Comparison of ENCODE assay signal across 15 cellular contexts in genomic region chr22:20009582-20010306, GRCh38. TPM values are rescaled to one million over a fixed set of nuclear protein-coding genes. Genes with fewer than 3 reads are reported as not detected.
DNase-seq lines count a peak whose midpoint lies in the region; ATAC-seq and TF ChIP-seq lines count a peak whose summit lies in the region.
"Had no signal": no experiment of that assay in that cellular context is flagged by ENCODE, and none has a peak within 500 bp of the region (broad histone marks: within the 10 kb centered on the region; RNA-seq: fewer than 3 reads in every experiment).

No MANE protein-coding gene starts in this region.

- H3K4me1 ChIP-seq in BLaER1 (peaks cover 44% of the 10 kb centered on the region), parathyroid adenoma (peaks cover 16% of the 10 kb centered on the region)

- 0 out of 2 replicates have a peak, but pooled peaks cover 4% of the 10 kb centered on the region for H4K20me1 ChIP-seq in BLaER1

- H3K9me3 ChIP-seq in BLaER1 (peaks cover under 1% of the 10 kb centered on the region; the same call in 1 of the 2 replicates), parathyroid adenoma (ENCODE audit: control insufficient read depth, low read length) (no peaks in the 10 kb centered on the region)
- H3K9me3 ChIP-seq: Peyer's patch had no signal

- DNase-seq in SK-N-DZ (ENCODE audit: low spot score) (peak; percentile 92), islet precursor cell (peak; percentile 39), SKM-1 treated with dmso at 0.1 percent for 144 hours (lab: John Stamatoyannopoulos, UW; ENCODE audit: unreplicated experiment) (no peak)
- DNase-seq: DMS79, H7, HFFc6, NCI-H1105 treated with DMSO at 0.1 percent for 48 hours, NCI-H1694, Peyer's patch had no signal

- H3K27me3 ChIP-seq in BLaER1 = peaks cover 4% of the 10 kb centered on the region
- H3K27me3 ChIP-seq in parathyroid adenoma (ENCODE audit: control insufficient read depth, insufficient read depth, low read length) = no peaks in the 10 kb centered on the region
- H3K27me3 ChIP-seq: Peyer's patch had no signal

- peaks cover 3% of the 10 kb centered on the region for H3K79me2 ChIP-seq in parathyroid adenoma

- H3K9ac ChIP-seq in BLaER1 = 0 out of 2 replicates have a peak overlapping the region, but pooled peaks have one; percentile 9
- no peak overlapping the region for H3K9ac ChIP-seq in parathyroid adenoma

- H3K36me3 ChIP-seq in BLaER1 (no peaks in the 10 kb centered on the region), parathyroid adenoma (ENCODE audit: control insufficient read depth, insufficient read depth, low read length) (no peaks in the 10 kb centered on the region)
- H3K36me3 ChIP-seq: Peyer's patch had no signal

- no peak for ATAC-seq in HG02840 (IDR thresholded peaks at IDR 0.05; ENCODE audit: low FRiP score, unreplicated experiment)
- no peak for ATAC-seq in GM21825 (IDR thresholded peaks at IDR 0.05; ENCODE audit: unreplicated experiment)
- ATAC-seq in GM21619 (IDR thresholded peaks at IDR 0.05; ENCODE audit: unreplicated experiment) = no peak

- H3K4me2 ChIP-seq in BLaER1 (peak overlapping the region; percentile 87), parathyroid adenoma (ENCODE audit: low read length) (no peak overlapping the region)

- no peak overlapping the region for H2AFZ ChIP-seq in parathyroid adenoma

- H3K27ac ChIP-seq in BLaER1 (peak overlapping the region; percentile 72), parathyroid adenoma (peak overlapping the region; percentile 70)
- H3K27ac ChIP-seq: Peyer's patch, SK-N-MC had no signal

- H3K4me3 ChIP-seq in BLaER1 = no peak overlapping the region
- no peak overlapping the region for H3K4me3 ChIP-seq in parathyroid adenoma (ENCODE audit: low read depth, low read length)
- H3K4me3 ChIP-seq: Peyer's patch, SK-N-MC had no signal

- TF ChIP-seq CTCF in parathyroid adenoma (IDR thresholded peaks at IDR 0.05) = no peak

RNA-seq across cellular contexts. Expression of gene ARVCF, which starts 6.9 kb away (rescaled TPM):
- 77.9 and 81.0 TPM in 2 replicates for polyA plus RNA-seq in SK-N-DZ (2014; cell fraction: cytosol; rRNA removed)
- polyA plus RNA-seq in SK-N-DZ (2014; cell fraction: nucleus; rRNA removed) = 488 and 524 TPM in 2 replicates

RNA-seq across cellular contexts. Expression of gene TANGO2, which starts 11.2 kb away (rescaled TPM):
- 18.5 and 19.8 TPM in 2 replicates for polyA plus RNA-seq in SK-N-DZ (2014; cell fraction: cytosol; rRNA removed)
- 14.9 and 19.5 TPM in 2 replicates for polyA plus RNA-seq in SK-N-DZ (2014; cell fraction: nucleus; rRNA removed)
